In genomic region chr12:95473947-95474817, GRCh38 we compare ENCODE assay signal across 8 cellular contexts. TPM values are rescaled to one million over a fixed set of nuclear protein-coding genes. Genes with fewer than 3 reads are reported as not detected.
DNase-seq lines count a peak whose midpoint lies in the region; ATAC-seq and TF ChIP-seq lines count a peak whose summit lies in the region.

METAP2 (plus strand) TSS chr12:95474152; CDS start chr12:95474180, 28 bp downstream.

- H3K27ac ChIP-seq in AG04450 (ENCODE audit: low read depth, low read length) = peak within 1 kb of the TSS; percentile 91

- POLR2A ChIA-PET in AG04450 (lab: Yijun Ruan, JAX) = interaction anchor here (0.6 to 2.2 kb wide), 25 partner anchors 10 to 490 kb away, joined by 3 to 9 read pairs (median 5); partner anchors contain the start of gene NR2C1
- POLR2A ChIA-PET in WTC11 (lab: Charles Lee) = interaction anchor here (0.5 to 2.3 kb wide), 12 partner anchors 9 to 401 kb away, joined by 3 to 13 read pairs (median 4); partner anchors contain the start of genes FGD6, NR2C1 and VEZT

- H3K36me3 Mint-ChIP-seq in WTC11 = peaks cover 31% of the 10 kb centered on the region

- peaks cover 17% of the 10 kb centered on the region for H3K4me1 Mint-ChIP-seq in WTC11

- H3K27ac Mint-ChIP-seq in WTC11 = peak within 1 kb of the TSS; percentile 100

- TF ChIP-seq CTCF in AG04450 (IDR thresholded peaks at IDR 0.05; ENCODE audit: low read depth, low read length) (no peak), WTC11 (IDR thresholded peaks at IDR 0.05) (no peak), cardiac fibroblast (IDR thresholded peaks at IDR 0.05; ENCODE audit: low read depth, low read length) (no peak)

- H3K27me3 Mint-ChIP-seq in WTC11 (ENCODE audit: low read depth) = peaks cover 2% of the 10 kb centered on the region; the same call in 1 of the 2 replicates

- CTCF ChIA-PET in AG04450 (lab: Charles Lee) = interaction anchor here (0.9 to 1.4 kb wide), 3 partner anchors 9 to 175 kb away, joined by 3 to 5 read pairs (median 3); no protein-coding TSS in a partner anchor
- CTCF ChIA-PET in WTC11 (lab: Charles Lee) = interaction anchor here (0.5 to 1.7 kb wide), 6 partner anchors 28 to 401 kb away, joined by 3 to 12 read pairs (median 5); partner anchors contain the start of gene NR2C1

- H3K4me3 Mint-ChIP-seq in WTC11 = peak within 1 kb of the TSS; percentile 100

- H3K9me3 Mint-ChIP-seq in WTC11 = no peaks in the 10 kb centered on the region

- DNase-seq in AG04450 (ENCODE audit: low read depth, low spot score) (peak; percentile 93), NCI-H226 (peak; percentile 97), WTC11 (ENCODE audit: low spot score) (peak; percentile 97), cardiac fibroblast (ENCODE audit: low read depth in 2 of 2) (peak; percentile 96 to 98), iPS-NIHi7 (ENCODE audit: extremely low spot score) (peak; percentile 99), smooth muscle cell of the brain vasculature (ENCODE audit: low read depth, low spot score) (peak; percentile 84)

- H3K4me3 ChIP-seq in AG04450 (ENCODE audit: low read depth, low read length) = peak within 1 kb of the TSS; percentile 96
- peak within 1 kb of the TSS; percentile 86 to 93 for H3K4me3 ChIP-seq in cardiac fibroblast (replicated peaks in 1 of 2; ENCODE audit: low read depth in 2 of 2, low read length in 2 of 2)

- no peaks in the 10 kb centered on the region for H3K9me3 ChIP-seq in AG04450 (ENCODE audit: control insufficient read depth, insufficient read depth, low read length)

- H3K27me3 ChIP-seq in AG04450 (ENCODE audit: control insufficient read depth, insufficient read depth, low read length) = no peaks in the 10 kb centered on the region

- ATAC-seq in GM18909 (IDR thresholded peaks at IDR 0.05; ENCODE audit: poor library complexity, unreplicated experiment) (peak; percentile 98), HG03175 (IDR thresholded peaks at IDR 0.05; ENCODE audit: unreplicated experiment) (peak; percentile 97), WTC11 (peak; percentile 100)

TF ChIP-seq in WTC11, 78 proteins besides CTCF, POLR2A, EP300 and RAD21 (continues in another document):
- TF ChIP-seq STAT6 (CRISPR knock-in tag; conservative IDR thresholded peaks at IDR 0.05; ENCODE audit: low read depth) (no peak), NFE2L1 (CRISPR knock-in tag; IDR thresholded peaks at IDR 0.05) (no peak), KAT7 (CRISPR knock-in tag; IDR thresholded peaks at IDR 0.05; ENCODE audit: borderline replicate concordance) (peak; percentile 84; the same call in 1 of the 2 replicates), GTF2I (CRISPR knock-in tag; conservative IDR thresholded peaks at IDR 0.05) (no peak), RORB (CRISPR knock-in tag; IDR thresholded peaks at IDR 0.05) (no peak), ZNF423 (CRISPR knock-in tag; IDR thresholded peaks at IDR 0.05) (no peak), FOXK1 (CRISPR knock-in tag; IDR thresholded peaks at IDR 0.05) (peak; percentile 90), ETV6 (CRISPR knock-in tag; IDR thresholded peaks at IDR 0.05) (peak; percentile 88), USF1 (CRISPR knock-in tag; IDR thresholded peaks at IDR 0.05) (peak; percentile 52; the same call in 1 of the 2 replicates), NFYB (CRISPR knock-in tag; conservative IDR thresholded peaks at IDR 0.05; ENCODE audit: low read depth) (no peak), HMGXB4 (CRISPR knock-in tag; IDR thresholded peaks at IDR 0.05) (0 out of 2 replicates have a peak, but pooled peaks have one; percentile 66), SP1 (CRISPR knock-in tag; conservative IDR thresholded peaks at IDR 0.05) (peak; percentile 62; the same call in 1 of the 2 replicates), ZNF416 (CRISPR knock-in tag; IDR thresholded peaks at IDR 0.05) (no peak), NR3C1 (CRISPR knock-in tag; conservative IDR thresholded peaks at IDR 0.05; ENCODE audit: low read depth) (no peak), ESRRA (CRISPR knock-in tag; IDR thresholded peaks at IDR 0.05; ENCODE audit: borderline replicate concordance) (peak; percentile 58; the same call in 1 of the 2 replicates), OVOL2 (CRISPR knock-in tag; IDR thresholded peaks at IDR 0.05; ENCODE audit: borderline replicate concordance) (no peak), GABPB1 (CRISPR knock-in tag; IDR thresholded peaks at IDR 0.05) (peak; percentile 87), CBFB (CRISPR knock-in tag; IDR thresholded peaks at IDR 0.05; ENCODE audit: low read depth) (no peak)
- TF ChIP-seq, protein P1, sequence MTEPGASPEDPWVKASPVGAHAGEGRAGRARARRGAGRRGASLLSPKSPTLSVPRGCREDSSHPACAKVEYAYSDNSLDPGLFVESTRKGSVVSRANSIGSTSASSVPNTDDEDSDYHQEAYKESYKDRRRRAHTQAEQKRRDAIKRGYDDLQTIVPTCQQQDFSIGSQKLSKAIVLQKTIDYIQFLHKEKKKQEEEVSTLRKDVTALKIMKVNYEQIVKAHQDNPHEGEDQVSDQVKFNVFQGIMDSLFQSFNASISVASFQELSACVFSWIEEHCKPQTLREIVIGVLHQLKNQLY (CRISPR knock-in tag; IDR thresholded peaks at IDR 0.05) = no peak
- TF ChIP-seq, protein P2, sequence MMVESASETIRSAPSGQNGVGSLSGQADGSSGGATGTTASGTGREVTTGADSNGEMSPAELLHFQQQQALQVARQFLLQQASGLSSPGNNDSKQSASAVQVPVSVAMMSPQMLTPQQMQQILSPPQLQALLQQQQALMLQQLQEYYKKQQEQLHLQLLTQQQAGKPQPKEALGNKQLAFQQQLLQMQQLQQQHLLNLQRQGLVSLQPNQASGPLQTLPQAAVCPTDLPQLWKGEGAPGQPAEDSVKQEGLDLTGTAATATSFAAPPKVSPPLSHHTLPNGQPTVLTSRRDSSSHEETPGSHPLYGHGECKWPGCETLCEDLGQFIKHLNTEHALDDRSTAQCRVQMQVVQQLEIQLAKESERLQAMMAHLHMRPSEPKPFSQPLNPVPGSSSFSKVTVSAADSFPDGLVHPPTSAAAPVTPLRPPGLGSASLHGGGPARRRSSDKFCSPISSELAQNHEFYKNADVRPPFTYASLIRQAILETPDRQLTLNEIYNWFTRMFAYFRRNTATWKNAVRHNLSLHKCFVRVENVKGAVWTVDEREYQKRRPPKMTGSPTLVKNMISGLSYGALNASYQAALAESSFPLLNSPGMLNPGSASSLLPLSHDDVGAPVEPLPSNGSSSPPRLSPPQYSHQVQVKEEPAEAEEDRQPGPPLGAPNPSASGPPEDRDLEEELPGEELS (CRISPR knock-in tag; IDR thresholded peaks at IDR 0.05) = peak; percentile 89

RNA-seq across cellular contexts. Expression of gene METAP2, which starts in this region (rescaled TPM):
- 89.2 and 135 TPM in 2 replicates for polyA plus RNA-seq in AG04450 (2011; rRNA removed)
- 45.0 and 52.9 TPM in 2 replicates for polyA minus RNA-seq in AG04450 (2011; rRNA and poly(A)+ RNA removed)
- total RNA-seq in WTC11 (2021) = 107 to 112 TPM (median 108 TPM) in 3 replicates

Comparison
In these comparisons a context has a peak if more than half of its experiments do, and no peak if none do; other contexts are left out.
1. Peak in every context shown above with its lines: DNase-seq, ATAC-seq, H3K4me3 ChIP-seq and H3K27ac ChIP-seq.